ENCODE assay signal across 20 cellular contexts in genomic region chrX:1427756-1428155, GRCh38.
"Had no signal": no experiment of that assay in that cellular context is flagged by ENCODE, and none has a peak within 500 bp of the region (broad histone marks: within the 10 kb centered on the region; RNA-seq: fewer than 3 reads in every experiment).

No MANE protein-coding gene starts in this region.

- ATAC-seq: activated CD8-positive, alpha-beta T cell treated with anti-CD3 and anti-CD28 coated beads for 36 hours; stimulated activated effector memory CD8-positive, alpha-beta T cell treated with anti-CD3 and anti-CD28 coated beads, Interleukin-12 subunit alpha, Interleukin-12 subunit beta, amount 100 ng/mL, for 72 hours had no signal

- DNase-seq: activated CD8-positive, alpha-beta T cell treated with anti-CD3 and anti-CD28 coated beads for 36 hours; activated naive CD4-positive, alpha-beta T cell; activated naive CD8-positive, alpha-beta T cell treated with anti-CD3 and anti-CD28 coated beads for 36 hours; caudate nucleus; colonic mucosa; foreskin melanocyte; hypothalamus; islet precursor cell; mammary epithelial cell; stimulated activated CD4-positive, alpha-beta T cell treated with anti-CD3 and anti-CD28 coated beads, Interleukin-4, amount 100 ng/mL, for 24 hours; SW 1271; T-helper 2 cell had no signal

- H3K27me3 ChIP-seq: colonic mucosa, right atrium auricular region had no signal

- H3K27ac ChIP-seq: colonic mucosa, right atrium auricular region, skin epidermis, VCaP had no signal

- H3K4me1 ChIP-seq: colonic mucosa, right atrium auricular region had no signal

- H3K4me3 Mint-ChIP-seq: activated CD8-positive, alpha-beta T cell treated with anti-CD3 and anti-CD28 coated beads for 36 hours; activated naive CD8-positive, alpha-beta T cell treated with anti-CD3 and anti-CD28 coated beads for 36 hours; activated T-helper 1 cell treated with anti-CD3 and anti-CD28 coated beads, Interleukin-12 subunit alpha, Interleukin-12 subunit beta, Interleukin-2, Interleukin-4 antibody, amounts not matched to agents 30 ng/mL and 10 ng/mL and 1 ng/mL, durations not matched to agents 14 hours and 24 hours and 36 hours; brain; stimulated activated effector memory CD8-positive, alpha-beta T cell treated with anti-CD3 and anti-CD28 coated beads, Interleukin-12 subunit alpha, Interleukin-12 subunit beta, amount 100 ng/mL, for 72 hours had no signal

- H3K27me3 Mint-ChIP-seq: activated CD8-positive, alpha-beta T cell treated with anti-CD3 and anti-CD28 coated beads for 36 hours; activated naive CD8-positive, alpha-beta T cell treated with anti-CD3 and anti-CD28 coated beads for 36 hours; brain; progenitor cell of endocrine pancreas had no signal

- H3K4me1 Mint-ChIP-seq: activated naive CD8-positive, alpha-beta T cell treated with anti-CD3 and anti-CD28 coated beads for 36 hours; brain; stimulated activated effector memory CD8-positive, alpha-beta T cell treated with anti-CD3 and anti-CD28 coated beads, Interleukin-12 subunit alpha, Interleukin-12 subunit beta, amount 100 ng/mL, for 72 hours had no signal

- H3K9me3 ChIP-seq: colonic mucosa had no signal

- H3K4me3 ChIP-seq: colonic mucosa, right atrium auricular region, skin epidermis had no signal

- FAIRE-seq: urothelium cell line had no signal
